In genomic region chr17:30248786-30249185, GRCh38 we compare ENCODE assay signal across 2 cellular contexts.
TF ChIP-seq lines count a peak whose summit lies in the region.

No MANE protein-coding gene starts in this region.

TF ChIP-seq in liver, 16 proteins besides CTCF, POLR2A, EP300 and RAD21:
- no peak for TF ChIP-seq TAF1 (conservative IDR thresholded peaks at IDR 0.05)
- TF ChIP-seq FOXA1 (IDR thresholded peaks at IDR 0.05) = no peak
- no peak for TF ChIP-seq NR2F2 (IDR thresholded peaks at IDR 0.05)
- no peak for TF ChIP-seq JUND (IDR thresholded peaks at IDR 0.05)
- peak; percentile 34 to 49 for TF ChIP-seq HNF4A (conservative IDR thresholded peaks at IDR 0.05)
- peak; percentile 20 for TF ChIP-seq YY1 (IDR thresholded peaks at IDR 0.05)
- no peak for TF ChIP-seq HNF4G (IDR thresholded peaks at IDR 0.05)

TF ChIP-seq in HepG2, 621 proteins besides CTCF, POLR2A, EP300 and RAD21 (continued from another document):
- no peak for TF ChIP-seq CERS6 (CRISPR knock-in tag; IDR thresholded peaks at IDR 0.05)
- TF ChIP-seq CCAR2 (optimal IDR thresholded peaks at IDR 0.05; ENCODE audit: low read depth, low read length) = no peak
- no peak for TF ChIP-seq ZNF770 (CRISPR knock-in tag; IDR thresholded peaks at IDR 0.05)
- no peak for TF ChIP-seq ZNF281 (CRISPR knock-in tag; IDR thresholded peaks at IDR 0.05; ENCODE audit: borderline replicate concordance)
- TF ChIP-seq MAZ (IDR thresholded peaks at IDR 0.05; ENCODE audit: borderline replicate concordance, low read depth, low read length) = no peak
- no peak for TF ChIP-seq MAZ (CRISPR knock-in tag; IDR thresholded peaks at IDR 0.05; ENCODE audit: low read depth)
- TF ChIP-seq ZNF607 (CRISPR knock-in tag; IDR thresholded peaks at IDR 0.05; ENCODE audit: borderline replicate concordance) = no peak
- no peak for TF ChIP-seq RARA (CRISPR knock-in tag; IDR thresholded peaks at IDR 0.05)
TF ChIP-seq in HepG2: peak in this region for 0.
